19 cellular contexts compared by ENCODE assay signal in the genomic region with DNA sequence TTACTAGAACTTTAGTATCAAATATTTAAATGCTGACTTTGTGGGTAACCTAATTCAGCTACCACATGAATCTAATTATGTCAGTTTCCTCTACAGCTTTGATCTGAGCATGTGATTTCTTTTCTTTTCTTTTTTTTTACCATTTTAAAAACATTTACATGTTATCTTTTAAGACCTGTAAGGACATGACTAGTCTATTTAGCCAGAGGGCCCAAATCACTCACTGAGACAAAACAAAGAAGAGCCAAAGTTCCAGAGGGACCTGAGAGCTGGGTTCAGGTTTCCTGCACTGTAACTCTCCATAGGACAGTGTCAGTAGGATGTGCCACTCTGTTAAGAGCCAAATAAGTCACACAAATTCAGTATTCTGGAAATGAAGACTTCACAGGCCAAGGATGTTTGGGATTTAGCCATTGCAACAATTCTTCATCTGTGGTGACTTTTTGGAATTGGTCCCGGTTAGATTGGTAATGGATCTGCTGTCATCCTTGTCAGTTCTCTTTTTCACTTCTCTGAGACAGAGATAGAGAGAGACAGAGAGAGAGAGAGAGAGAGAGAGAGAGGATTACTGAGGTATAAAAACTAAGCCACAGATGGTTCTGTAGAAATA.
DNase-seq lines count a peak whose midpoint lies in the region; ATAC-seq, FAIRE-seq and TF ChIP-seq lines count a peak whose summit lies in the region.
"Had no signal": no experiment of that assay in that cellular context is flagged by ENCODE, and none has a peak within 500 bp of the region (broad histone marks: within the 10 kb centered on the region; RNA-seq: fewer than 3 reads in every experiment).

No MANE protein-coding gene starts in this region.

- POLR2A ChIA-PET in HepG2 (lab: Yijun Ruan, JAX): no interaction called here

- TF ChIP-seq CTCF in astrocyte (IDR thresholded peaks at IDR 0.05; ENCODE audit: insufficient read depth, low read depth, low read length) (no peak), mesothelial cell of epicardium (IDR thresholded peaks at IDR 0.05; ENCODE audit: unreplicated experiment) (no peak), HepG2 (CRISPR knock-in tag; IDR thresholded peaks at IDR 0.05) (no peak)

- ATAC-seq in HG03159 (IDR thresholded peaks at IDR 0.05; ENCODE audit: unreplicated experiment) (no peak), HepG2 (no peak)
- ATAC-seq: A549, PC-3 had no signal

- intact Hi-C loops in HepG2 (cut with micrococcal nuclease; ENCODE audit: unreplicated experiment): no loop called here

- H3K27ac ChIP-seq in BLaER1 (no peak overlapping the region), astrocyte (ENCODE audit: low read depth, low read length) (no peak overlapping the region), HepG2 (ENCODE audit: extremely low read length, insufficient read depth, low read length) (no peak overlapping the region)
- H3K27ac ChIP-seq: A549, C4-2B, HL-60 had no signal

- H3K9ac ChIP-seq in BLaER1: no peak overlapping the region
- no peak overlapping the region for H3K9ac ChIP-seq in astrocyte (ENCODE audit: low read length)
- H3K9ac ChIP-seq in HepG2 (ENCODE audit: insufficient read depth, low read depth, low read length): no peak overlapping the region

- TF ChIP-seq EP300 in HepG2 (IDR thresholded peaks at IDR 0.05; ENCODE audit: low read depth in 2 of 2, low read length in 2 of 2) (no peak), HepG2 (CRISPR knock-in tag; IDR thresholded peaks at IDR 0.05; ENCODE audit: borderline replicate concordance) (no peak)

- H3K4me3 Mint-ChIP-seq in astrocyte (ENCODE audit: unreplicated experiment) (no peak overlapping the region), mesothelial cell of epicardium (no peak overlapping the region)
- H3K4me3 Mint-ChIP-seq: IgD-negative memory B cell had no signal

- H3K4me2 ChIP-seq in BLaER1 (peak overlapping the region; percentile 22), astrocyte (ENCODE audit: low read length) (no peak overlapping the region), HepG2 (ENCODE audit: low read depth, low read length) (no peak overlapping the region)
- H3K4me2 ChIP-seq: A549 had no signal

- H2AFZ ChIP-seq in astrocyte (ENCODE audit: low read depth, low read length): no peak overlapping the region
- no peak overlapping the region for H2AFZ ChIP-seq in HepG2 (ENCODE audit: low read length)

- peak; percentile 18 for DNase-seq in Jurkat, Clone E6-1 (ENCODE audit: low read depth, low spot score)
- DNase-seq in astrocyte (ENCODE audit: low read depth) (peak; percentile 39), mesothelial cell of epicardium (ENCODE audit: low spot score in 2 of 2, unreplicated experiment in 2 of 2) (no peak), iPS-NIHi11 (ENCODE audit: low spot score) (no peak), HepG2 (ENCODE audit: low spot score) (no peak)
- DNase-seq: DMS79, NCI-H1417, NCI-H187, NCI-H2227 treated with DMSO at 0.1 percent for 48 hours, NCI-H510A treated with DMSO at 0.1 percent for 48 hours, PC-3 had no signal

- no peak for TF ChIP-seq RAD21 in HepG2 (CRISPR knock-in tag; IDR thresholded peaks at IDR 0.05)

- H4K20me1 ChIP-seq in BLaER1 (no peaks in the 10 kb centered on the region), astrocyte (ENCODE audit: insufficient read depth, low read length) (no peaks in the 10 kb centered on the region), HepG2 (ENCODE audit: insufficient read depth, low read length) (no peaks in the 10 kb centered on the region)

- peaks cover 4% of the 10 kb centered on the region for H3K9me3 ChIP-seq in BLaER1
- no peaks in the 10 kb centered on the region for H3K9me3 ChIP-seq in astrocyte (ENCODE audit: insufficient read depth, low read depth, low read length)
- H3K9me3 ChIP-seq in HepG2 (ENCODE audit: low read length): no peaks in the 10 kb centered on the region
- H3K9me3 ChIP-seq: A549 had no signal

- CTCF ChIA-PET in HepG2 (lab: Yijun Ruan, JAX; ENCODE audit: low intra/inter-chr PET ratio, low total read pairs): no interaction called here

- 0% methylated on average over 1 of the region's 1 CpG for WGBS in HepG2 (ENCODE audit: low lambda C conversion rate)

- FAIRE-seq in astrocyte (lab: Jason Lieb, UNC): no peak
- no peak for FAIRE-seq in HepG2 (lab: Jason Lieb, UNC)
- FAIRE-seq: A549, H54, HTR-8/SVneo had no signal

- BruUV-seq in HepG2 (replicated peaks; lab: Mats Ljungman, UMichigan): no TSS peak

- no peaks in the 10 kb centered on the region for H3K79me2 ChIP-seq in astrocyte (ENCODE audit: insufficient read depth, low read length)
- no peaks in the 10 kb centered on the region for H3K79me2 ChIP-seq in HepG2 (ENCODE audit: insufficient read depth, low read length)

- H3K4me3 ChIP-seq in BLaER1 (no peak overlapping the region), astrocyte (ENCODE audit: insufficient read depth, low read depth, low read length) (no peak overlapping the region), HepG2 (replicated peaks in 1 of 3; ENCODE audit: insufficient read depth in 1 of 3, low read depth in 2 of 3, low read length in 3 of 3) (no peak overlapping the region)
- H3K4me3 ChIP-seq in Jurkat, Clone E6-1 (ENCODE audit: low read length): no peak overlapping the region
- H3K4me3 ChIP-seq: A549 had no signal

- H3K36me3 Mint-ChIP-seq in astrocyte (ENCODE audit: low read depth, unreplicated experiment) (no peaks in the 10 kb centered on the region), mesothelial cell of epicardium (peaks cover 4% of the 10 kb centered on the region)

- H3K4me1 ChIP-seq in BLaER1: peaks cover 13% of the 10 kb centered on the region
- H3K4me1 ChIP-seq in astrocyte (ENCODE audit: insufficient read depth, low read length): no peaks in the 10 kb centered on the region
- H3K4me1 ChIP-seq in HepG2 (ENCODE audit: insufficient read depth, low read length): no peaks in the 10 kb centered on the region
- H3K4me1 ChIP-seq: A549 had no signal

- H3K27me3 ChIP-seq in BLaER1 (no peaks in the 10 kb centered on the region), astrocyte (ENCODE audit: insufficient read depth, low read length) (no peaks in the 10 kb centered on the region), HepG2 (ENCODE audit: control insufficient read depth in 1 of 2, insufficient read depth in 2 of 2, low read length in 2 of 2) (no peaks in the 10 kb centered on the region)

- in situ Hi-C loops in HepG2 (cut with HindIII; ENCODE audit: extremely low pct_ligation_motif_present, low pct_unique_long_range_greater_than_20kb): no loop called here

- H3K36me3 ChIP-seq in BLaER1: no peaks in the 10 kb centered on the region
- H3K36me3 ChIP-seq in astrocyte (ENCODE audit: insufficient read depth, low read length): no peaks in the 10 kb centered on the region
- H3K36me3 ChIP-seq in HepG2 (replicated peaks in 1 of 2; ENCODE audit: control insufficient read depth in 1 of 2, insufficient read depth in 2 of 2, low read length in 2 of 2): no peaks in the 10 kb centered on the region

- TF ChIP-seq POLR2A in HepG2 (IDR thresholded peaks at IDR 0.05; ENCODE audit: insufficient read depth in 1 of 2, low read depth in 2 of 2, low read length in 2 of 2): no peak

- H3K4me1 Mint-ChIP-seq in astrocyte (ENCODE audit: low read depth, unreplicated experiment) (peaks cover 8% of the 10 kb centered on the region), mesothelial cell of epicardium (peaks cover 14% of the 10 kb centered on the region)
- H3K4me1 Mint-ChIP-seq: IgD-negative memory B cell had no signal

- H3K9me3 Mint-ChIP-seq in astrocyte (ENCODE audit: unreplicated experiment) (peaks cover 2% of the 10 kb centered on the region), mesothelial cell of epicardium (peaks cover 14% of the 10 kb centered on the region)

- H3K27me3 Mint-ChIP-seq in astrocyte (ENCODE audit: low read depth, unreplicated experiment) (no peaks in the 10 kb centered on the region), mesothelial cell of epicardium (ENCODE audit: low read depth) (no peaks in the 10 kb centered on the region)
- H3K27me3 Mint-ChIP-seq: IgD-negative memory B cell had no signal

- no peak overlapping the region for H3K27ac Mint-ChIP-seq in astrocyte (ENCODE audit: unreplicated experiment)
- peak overlapping the region; percentile 6 for H3K27ac Mint-ChIP-seq in mesothelial cell of epicardium

TF ChIP-seq in HepG2, 621 proteins besides CTCF, POLR2A, EP300 and RAD21 (continues in another document):
- TF ChIP-seq ZNF337 (CRISPR knock-in tag; IDR thresholded peaks at IDR 0.05; ENCODE audit: borderline replicate concordance, low read depth) (no peak), POLR2AphosphoS5 (IDR thresholded peaks at IDR 0.05; ENCODE audit: low read depth, low read length) (no peak), FOXP1 (IDR thresholded peaks at IDR 0.05) (no peak), FOXP1 (CRISPR knock-in tag; IDR thresholded peaks at IDR 0.05) (no peak), MAFG (CRISPR knock-in tag; IDR thresholded peaks at IDR 0.05) (no peak), ZNF674 (CRISPR knock-in tag; IDR thresholded peaks at IDR 0.05; ENCODE audit: low read depth) (no peak), ZNF782 (CRISPR knock-in tag; IDR thresholded peaks at IDR 0.05; ENCODE audit: borderline replicate concordance) (no peak)
- TF ChIP-seq, protein P1, sequence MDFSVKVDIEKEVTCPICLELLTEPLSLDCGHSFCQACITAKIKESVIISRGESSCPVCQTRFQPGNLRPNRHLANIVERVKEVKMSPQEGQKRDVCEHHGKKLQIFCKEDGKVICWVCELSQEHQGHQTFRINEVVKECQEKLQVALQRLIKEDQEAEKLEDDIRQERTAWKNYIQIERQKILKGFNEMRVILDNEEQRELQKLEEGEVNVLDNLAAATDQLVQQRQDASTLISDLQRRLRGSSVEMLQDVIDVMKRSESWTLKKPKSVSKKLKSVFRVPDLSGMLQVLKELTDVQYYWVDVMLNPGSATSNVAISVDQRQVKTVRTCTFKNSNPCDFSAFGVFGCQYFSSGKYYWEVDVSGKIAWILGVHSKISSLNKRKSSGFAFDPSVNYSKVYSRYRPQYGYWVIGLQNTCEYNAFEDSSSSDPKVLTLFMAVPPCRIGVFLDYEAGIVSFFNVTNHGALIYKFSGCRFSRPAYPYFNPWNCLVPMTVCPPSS (IDR thresholded peaks at IDR 0.05): no peak
- TF ChIP-seq, protein P2, sequence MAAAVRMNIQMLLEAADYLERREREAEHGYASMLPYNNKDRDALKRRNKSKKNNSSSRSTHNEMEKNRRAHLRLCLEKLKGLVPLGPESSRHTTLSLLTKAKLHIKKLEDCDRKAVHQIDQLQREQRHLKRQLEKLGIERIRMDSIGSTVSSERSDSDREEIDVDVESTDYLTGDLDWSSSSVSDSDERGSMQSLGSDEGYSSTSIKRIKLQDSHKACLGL (CRISPR knock-in tag; IDR thresholded peaks at IDR 0.05): no peak

Comparison
In these comparisons a context has a peak if more than half of its experiments do, and no peak if none do; other contexts are left out.
1. DNase-seq: peak in Jurkat, Clone E6-1 (single experiment) and astrocyte (single experiment); none in mesothelial cell of epicardium (0 of 2), iPS-NIHi11 (single experiment) and HepG2 (single experiment).